Comparison of ENCODE assay signal across 8 cellular contexts in genomic region chr3:9396301-9396631, GRCh38.
A peak's percentile ranks its signal among the peaks of the same experiment; 100 is the strongest.
DNase-seq lines count a peak whose midpoint lies in the region; ATAC-seq and TF ChIP-seq lines count a peak whose summit lies in the region.

No MANE protein-coding gene starts in this region.

- H3K4me3 Mint-ChIP-seq in central memory CD8-positive, alpha-beta T cell = peak overlapping the region; percentile 88

- H3K4me1 Mint-ChIP-seq in central memory CD8-positive, alpha-beta T cell = peaks cover 70% of the 10 kb centered on the region

- peak; percentile 61 for DNase-seq in activated CD8-positive, alpha-beta memory T cell treated with anti-CD3 and anti-CD28 coated beads, Interleukin-2, amount 50 U/mL, for 1 hour (ENCODE audit: extremely low read depth)
- DNase-seq in activated CD8-positive, alpha-beta memory T cell treated with anti-CD3 and anti-CD28 coated beads, Interleukin-2, amount 50 U/mL, for 48 hours = no peak
- DNase-seq in NB4 (ENCODE audit: low read depth) = peak; percentile 98
- peak; percentile 76 for DNase-seq in T follicular helper cell (ENCODE audit: low read depth)
- peak in 1 of 2 donors; percentile 64 for DNase-seq in central memory CD8-positive, alpha-beta T cell (ENCODE audit: low spot score in 2 of 2)
- peak; percentile 97 for DNase-seq in kidney tubule cell (ENCODE audit: low spot score)
- DNase-seq in stimulated activated CD4-positive, alpha-beta T cell treated with anti-CD3 and anti-CD28 coated beads, TNF-alpha, amount 100 ng/mL, for 1 hour (ENCODE audit: low read depth in 3 of 3, low spot score in 1 of 3) = peak; percentile 43 to 58 (median 52)

- TF ChIP-seq CTCF in NB4 (IDR thresholded peaks at IDR 0.05; ENCODE audit: low read depth, low read length) = no peak

- no peaks in the 10 kb centered on the region for H3K27me3 Mint-ChIP-seq in central memory CD8-positive, alpha-beta T cell

- H3K4me3 ChIP-seq in NB4 (ENCODE audit: low read depth, low read length) = peak overlapping the region; percentile 96

- no peak for TF ChIP-seq POLR2A in NB4 (IDR thresholded peaks at IDR 0.05; ENCODE audit: extremely low read depth, insufficient read length)

- H3K9me3 Mint-ChIP-seq in central memory CD8-positive, alpha-beta T cell = no peaks in the 10 kb centered on the region

- peaks cover 55% of the 10 kb centered on the region for H3K36me3 Mint-ChIP-seq in central memory CD8-positive, alpha-beta T cell (ENCODE audit: insufficient read depth)

- peak overlapping the region; percentile 97 for H3K27ac Mint-ChIP-seq in central memory CD8-positive, alpha-beta T cell (ENCODE audit: low read depth)

- ATAC-seq in HG02623 (IDR thresholded peaks at IDR 0.05; ENCODE audit: unreplicated experiment) = peak; percentile 26
- ATAC-seq in central memory CD8-positive, alpha-beta T cell (replicated peaks; ENCODE audit: extremely low read depth, poor library complexity, severe bottlenecking) = peak; percentile 26
